In the genomic region with DNA sequence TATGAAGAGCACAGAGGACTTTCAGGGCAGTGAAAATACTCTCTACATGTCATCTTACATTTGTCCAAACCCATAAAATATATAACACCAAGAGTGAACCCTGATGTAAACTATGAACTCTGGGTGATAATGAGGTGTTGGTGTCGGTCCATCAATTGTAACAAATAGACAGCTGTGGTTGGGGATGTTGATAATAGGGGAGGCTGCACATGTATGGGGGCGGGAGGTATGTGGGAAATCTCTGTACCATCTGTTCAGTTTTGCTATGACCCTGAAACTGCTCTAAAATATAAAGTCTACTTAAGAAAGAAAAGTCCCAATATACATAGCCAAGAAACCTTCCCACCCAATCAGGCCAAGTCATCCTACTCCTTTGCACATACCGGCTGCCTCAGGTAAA, we compare ENCODE assay signal across 1 cellular context.
TF ChIP-seq lines count a peak whose summit lies in the region.

No MANE protein-coding gene starts in this region.

TF ChIP-seq in GM12878, 131 proteins besides CTCF, POLR2A, EP300 and RAD21 (continued from another document):
- TF ChIP-seq, protein P1, sequence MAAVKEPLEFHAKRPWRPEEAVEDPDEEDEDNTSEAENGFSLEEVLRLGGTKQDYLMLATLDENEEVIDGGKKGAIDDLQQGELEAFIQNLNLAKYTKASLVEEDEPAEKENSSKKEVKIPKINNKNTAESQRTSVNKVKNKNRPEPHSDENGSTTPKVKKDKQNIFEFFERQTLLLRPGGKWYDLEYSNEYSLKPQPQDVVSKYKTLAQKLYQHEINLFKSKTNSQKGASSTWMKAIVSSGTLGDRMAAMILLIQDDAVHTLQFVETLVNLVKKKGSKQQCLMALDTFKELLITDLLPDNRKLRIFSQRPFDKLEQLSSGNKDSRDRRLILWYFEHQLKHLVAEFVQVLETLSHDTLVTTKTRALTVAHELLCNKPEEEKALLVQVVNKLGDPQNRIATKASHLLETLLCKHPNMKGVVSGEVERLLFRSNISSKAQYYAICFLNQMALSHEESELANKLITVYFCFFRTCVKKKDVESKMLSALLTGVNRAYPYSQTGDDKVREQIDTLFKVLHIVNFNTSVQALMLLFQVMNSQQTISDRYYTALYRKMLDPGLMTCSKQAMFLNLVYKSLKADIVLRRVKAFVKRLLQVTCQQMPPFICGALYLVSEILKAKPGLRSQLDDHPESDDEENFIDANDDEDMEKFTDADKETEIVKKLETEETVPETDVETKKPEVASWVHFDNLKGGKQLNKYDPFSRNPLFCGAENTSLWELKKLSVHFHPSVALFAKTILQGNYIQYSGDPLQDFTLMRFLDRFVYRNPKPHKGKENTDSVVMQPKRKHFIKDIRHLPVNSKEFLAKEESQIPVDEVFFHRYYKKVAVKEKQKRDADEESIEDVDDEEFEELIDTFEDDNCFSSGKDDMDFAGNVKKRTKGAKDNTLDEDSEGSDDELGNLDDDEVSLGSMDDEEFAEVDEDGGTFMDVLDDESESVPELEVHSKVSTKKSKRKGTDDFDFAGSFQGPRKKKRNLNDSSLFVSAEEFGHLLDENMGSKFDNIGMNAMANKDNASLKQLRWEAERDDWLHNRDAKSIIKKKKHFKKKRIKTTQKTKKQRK (IDR thresholded peaks at IDR 0.05; ENCODE audit: low read depth, low read length): no peak
- TF ChIP-seq RELA (IDR thresholded peaks at IDR 0.05; ENCODE audit: borderline replicate concordance, partially characterized antibody) (no peak), NR2C2 (IDR thresholded peaks at IDR 0.05; ENCODE audit: borderline replicate concordance, control insufficient read depth, insufficient read length, low read depth) (no peak), ZNF274 (IDR thresholded peaks at IDR 0.05; ENCODE audit: insufficient read depth, insufficient read length) (no peak), CBX3 (IDR thresholded peaks at IDR 0.05; ENCODE audit: borderline replicate concordance, low read depth) (no peak), ATF7 (IDR thresholded peaks at IDR 0.05; ENCODE audit: low read depth) (peak; percentile 63), NR2F1 (conservative IDR thresholded peaks at IDR 0.05) (peak; percentile 94), POU2F2 (IDR thresholded peaks at IDR 0.05; ENCODE audit: borderline replicate concordance, low read depth, low read length) (no peak), IRF4 (IDR thresholded peaks at IDR 0.05; ENCODE audit: low read depth, low read length) (no peak), BACH1 (IDR thresholded peaks at IDR 0.05; ENCODE audit: borderline replicate concordance) (no peak), BCL11A (IDR thresholded peaks at IDR 0.05; ENCODE audit: low read depth, low read length) (peak; percentile 63; the same call in 1 of the 2 replicates), KAT2A (conservative IDR thresholded peaks at IDR 0.05; ENCODE audit: control insufficient read depth, low read depth, low read length) (no peak)
- TF ChIP-seq, protein P2, sequence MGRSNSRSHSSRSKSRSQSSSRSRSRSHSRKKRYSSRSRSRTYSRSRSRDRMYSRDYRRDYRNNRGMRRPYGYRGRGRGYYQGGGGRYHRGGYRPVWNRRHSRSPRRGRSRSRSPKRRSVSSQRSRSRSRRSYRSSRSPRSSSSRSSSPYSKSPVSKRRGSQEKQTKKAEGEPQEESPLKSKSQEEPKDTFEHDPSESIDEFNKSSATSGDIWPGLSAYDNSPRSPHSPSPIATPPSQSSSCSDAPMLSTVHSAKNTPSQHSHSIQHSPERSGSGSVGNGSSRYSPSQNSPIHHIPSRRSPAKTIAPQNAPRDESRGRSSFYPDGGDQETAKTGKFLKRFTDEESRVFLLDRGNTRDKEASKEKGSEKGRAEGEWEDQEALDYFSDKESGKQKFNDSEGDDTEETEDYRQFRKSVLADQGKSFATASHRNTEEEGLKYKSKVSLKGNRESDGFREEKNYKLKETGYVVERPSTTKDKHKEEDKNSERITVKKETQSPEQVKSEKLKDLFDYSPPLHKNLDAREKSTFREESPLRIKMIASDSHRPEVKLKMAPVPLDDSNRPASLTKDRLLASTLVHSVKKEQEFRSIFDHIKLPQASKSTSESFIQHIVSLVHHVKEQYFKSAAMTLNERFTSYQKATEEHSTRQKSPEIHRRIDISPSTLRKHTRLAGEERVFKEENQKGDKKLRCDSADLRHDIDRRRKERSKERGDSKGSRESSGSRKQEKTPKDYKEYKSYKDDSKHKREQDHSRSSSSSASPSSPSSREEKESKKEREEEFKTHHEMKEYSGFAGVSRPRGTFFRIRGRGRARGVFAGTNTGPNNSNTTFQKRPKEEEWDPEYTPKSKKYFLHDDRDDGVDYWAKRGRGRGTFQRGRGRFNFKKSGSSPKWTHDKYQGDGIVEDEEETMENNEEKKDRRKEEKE (IDR thresholded peaks at IDR 0.05): no peak
- TF ChIP-seq, protein P3, sequence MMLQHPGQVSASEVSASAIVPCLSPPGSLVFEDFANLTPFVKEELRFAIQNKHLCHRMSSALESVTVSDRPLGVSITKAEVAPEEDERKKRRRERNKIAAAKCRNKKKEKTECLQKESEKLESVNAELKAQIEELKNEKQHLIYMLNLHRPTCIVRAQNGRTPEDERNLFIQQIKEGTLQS (IDR thresholded peaks at IDR 0.05; ENCODE audit: borderline replicate concordance, extremely low read depth, low read depth, low read length): no peak
TF ChIP-seq in GM12878: peak in this region for 20.
